Comparison of ENCODE assay signal across 8 cellular contexts in the genomic region with DNA sequence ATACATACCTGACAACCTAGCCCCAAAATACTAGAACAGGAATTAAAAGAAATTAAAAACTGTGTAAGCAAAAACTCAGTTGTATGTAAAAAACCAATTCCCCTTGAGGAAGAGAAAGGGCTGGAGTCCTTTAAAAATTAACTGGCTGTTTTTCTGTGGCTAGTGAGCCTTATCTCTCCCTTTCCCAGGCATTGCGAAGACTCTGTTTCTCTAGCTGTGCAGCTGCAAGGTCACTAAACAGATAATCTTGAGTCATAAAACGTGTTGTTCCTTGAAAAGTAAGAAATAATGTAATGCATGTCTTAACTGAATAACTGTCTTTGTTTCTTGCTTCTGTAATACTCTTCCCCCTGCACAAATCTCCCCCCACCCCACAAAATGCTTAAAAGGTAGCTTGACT. TPM values are rescaled to one million over a fixed set of nuclear protein-coding genes. Genes with fewer than 3 reads are reported as not detected.
DNase-seq lines count a peak whose midpoint lies in the region; ATAC-seq, FAIRE-seq and TF ChIP-seq lines count a peak whose summit lies in the region.
"Not testable (repeated sequence)": the region's sequence is repeated elsewhere in the genome, so short reads cannot be mapped to it uniquely, and the experiment has no call there.
"Had no signal": no experiment of that assay in that cellular context is flagged by ENCODE, and none has a peak within 500 bp of the region (broad histone marks: within the 10 kb centered on the region; RNA-seq: fewer than 3 reads in every experiment).

No MANE protein-coding gene starts in this region.

- 21 to 36% (median 25%) methylated on average over 2 of the region's 2 CpGs for WGBS in adrenal gland, 4 donors
- 30% methylated on average over 2 of the region's 2 CpGs for WGBS in hepatocyte (ENCODE audit: low lambda C conversion rate, missing lambda C conversion rate)
- WGBS in small intestine, 3 donors: 14 to 52% (median 30%) methylated on average over 2 of the region's 2 CpGs

- intact Hi-C loops in HCT116 (cut with micrococcal nuclease); adrenal gland (cut with DNase I): not testable (repeated sequence)

- not testable (repeated sequence) for H3K4me1 ChIP-seq in HCT116 (ENCODE audit: control insufficient read depth in 1 of 2, insufficient read depth in 2 of 2, low read length in 2 of 2); small intestine (ENCODE audit: control insufficient read depth in 2 of 2, insufficient read depth in 1 of 2, low read depth in 1 of 2, low read length in 1 of 2)
- H3K4me1 ChIP-seq in adrenal gland (replicated peaks in 1 of 2): peaks cover 25 to 27% of the 10 kb centered on the region in 2 donors
- peaks cover 22 to 38% of the 10 kb centered on the region in 2 donors for H3K4me1 ChIP-seq in duodenal mucosa (ENCODE audit: control insufficient read depth in 1 of 2, insufficient read depth in 2 of 2, low read length in 2 of 2)
- H3K4me1 ChIP-seq in hepatocyte (ENCODE audit: insufficient read depth): peaks cover 22% of the 10 kb centered on the region
- peaks cover 22 to 28% of the 10 kb centered on the region in 2 donors for H3K4me1 ChIP-seq in mucosa of rectum (ENCODE audit: control insufficient read depth in 2 of 2, insufficient read depth in 2 of 2, low read length in 2 of 2)

- not testable (repeated sequence) for H3K27me3 ChIP-seq in HCT116 (ENCODE audit: insufficient read depth, low read length); adrenal gland; duodenal mucosa (ENCODE audit: control insufficient read depth in 1 of 2, insufficient read depth in 2 of 2, low read length in 2 of 2); hepatocyte; mucosa of rectum (ENCODE audit: control insufficient read depth in 2 of 2, insufficient read depth in 2 of 2, low read length in 2 of 2); small intestine (ENCODE audit: control insufficient read depth in 2 of 2, insufficient read depth in 2 of 2, low read length in 2 of 2)

- not testable (repeated sequence) for TF ChIP-seq POLR2A in HCT116 (IDR thresholded peaks at IDR 0.05; ENCODE audit: borderline replicate concordance, extremely low read depth, insufficient read depth, insufficient read length)
- peak in 1 of 2 donors; percentile 45 for TF ChIP-seq POLR2A in adrenal gland (IDR thresholded peaks at IDR 0.05)

- H2AFZ ChIP-seq in HCT116 (ENCODE audit: low read depth, low read length, poor library complexity, severe bottlenecking); hepatocyte: not testable (repeated sequence)

- not testable (repeated sequence) for TF ChIP-seq CTCF in HCT116 (IDR thresholded peaks at IDR 0.05 in 2 of 3, conservative IDR thresholded peaks at IDR 0.05 in 1 of 3; ENCODE audit: borderline replicate concordance in 1 of 3, insufficient read depth in 1 of 3, low read depth in 2 of 3, low read length in 2 of 3); adrenal gland (IDR thresholded peaks at IDR 0.05); hepatocyte (IDR thresholded peaks at IDR 0.05; ENCODE audit: poor library complexity)

- H3K79me2 ChIP-seq in HCT116 (ENCODE audit: insufficient read depth, low read length): not testable (repeated sequence)
- peaks cover 56% of the 10 kb centered on the region for H3K79me2 ChIP-seq in hepatocyte

- peak overlapping the region; percentile 19; the same call in 1 of the 2 replicates for H3K4me2 ChIP-seq in HCT116 (ENCODE audit: low read length)
- H3K4me2 ChIP-seq in hepatocyte: peak overlapping the region; percentile 47

- CTCF ChIA-PET in HCT116 (lab: Charles Lee): interaction anchor here (2.0 kb wide), 1 partner anchor 30 kb away, joined by 5 read pairs; no protein-coding TSS in a partner anchor

- H3K36me3 ChIP-seq in HCT116 (ENCODE audit: control insufficient read depth in 1 of 2, insufficient read depth in 2 of 2, low read length in 2 of 2); adrenal gland (replicated peaks in 1 of 2); duodenal mucosa (ENCODE audit: control insufficient read depth in 1 of 2, insufficient read depth in 2 of 2, low read length in 2 of 2); hepatocyte (replicated peaks; ENCODE audit: insufficient read depth, low read depth); mucosa of rectum (ENCODE audit: control insufficient read depth in 2 of 2, insufficient read depth in 2 of 2, low read length in 2 of 2); small intestine (ENCODE audit: control insufficient read depth in 2 of 2, insufficient read depth in 2 of 2, low read length in 2 of 2): not testable (repeated sequence)

- POLR2A ChIA-PET in HCT116 (lab: Charles Lee): interaction anchor here (0.6 kb wide), 1 partner anchor 38 kb away, joined by 3 read pairs; no protein-coding TSS in a partner anchor

- H3K27ac ChIP-seq in HCT116 (ENCODE audit: low read depth, low read length); small intestine (ENCODE audit: low read depth in 1 of 2, low read length in 1 of 2): not testable (repeated sequence)
- H3K27ac ChIP-seq in adrenal gland (peak overlapping the region; percentile 17 to 83 (median 74)), duodenal mucosa (ENCODE audit: low read depth, low read length) (peak overlapping the region; percentile 42), hepatocyte (peak overlapping the region; percentile 42), mucosa of rectum (ENCODE audit: low read depth in 2 of 2, low read length in 2 of 2) (peak overlapping the region; percentile 56 to 65)

- DNase-seq in HCT116 (ENCODE audit: low read depth, low spot score); hepatocyte (ENCODE audit: low spot score): not testable (repeated sequence)
- peak in 4 of 7 donors; percentile 16 to 50 (median 28) for DNase-seq in adrenal gland
- peak; percentile 43 for DNase-seq in small intestine

- not testable (repeated sequence) for ATAC-seq in HCT116

- H3K9me3 ChIP-seq in HCT116 (ENCODE audit: control insufficient read depth in 1 of 2, insufficient read depth in 1 of 2, low read depth in 1 of 2, low read length in 2 of 2); adrenal gland (replicated peaks in 1 of 3); duodenal mucosa (ENCODE audit: control insufficient read depth in 1 of 2, low read length in 2 of 2); hepatocyte (ENCODE audit: low read depth); mucosa of rectum (ENCODE audit: control insufficient read depth in 2 of 2, low read length in 2 of 2); small intestine (ENCODE audit: control insufficient read depth, low read depth): not testable (repeated sequence)

- not testable (repeated sequence) for BruUV-seq in HCT116 (replicated peaks; lab: Mats Ljungman, UMichigan)

- H3K9ac ChIP-seq in HCT116 (ENCODE audit: low read length); duodenal mucosa (ENCODE audit: low read depth in 1 of 2, low read length in 2 of 2): not testable (repeated sequence)
- peak overlapping the region in 1 of 2 donors; percentile 48 for H3K9ac ChIP-seq in mucosa of rectum (ENCODE audit: low read depth in 1 of 2, low read length in 2 of 2)

- H4K20me1 ChIP-seq in HCT116 (ENCODE audit: insufficient read depth); hepatocyte (ENCODE audit: insufficient read depth, poor library complexity, severe bottlenecking): not testable (repeated sequence)

- not testable (repeated sequence) for H3K9me2 ChIP-seq in HCT116 (ENCODE audit: insufficient read depth); hepatocyte (replicated peaks; ENCODE audit: insufficient read depth)

- FAIRE-seq in small intestine (lab: Jason Lieb, UNC): not testable (repeated sequence)

- not testable (repeated sequence) for H3K4me3 ChIP-seq in HCT116 (replicated peaks in 1 of 2; ENCODE audit: low read depth in 1 of 2, low read length in 2 of 2); adrenal gland; duodenal mucosa (ENCODE audit: low read depth in 1 of 2, low read length in 2 of 2); hepatocyte; mucosa of rectum (ENCODE audit: low read length in 2 of 2); small intestine (ENCODE audit: low read depth in 1 of 2, low read length in 2 of 2)

- TF ChIP-seq RAD21 in HCT116 (IDR thresholded peaks at IDR 0.05; ENCODE audit: low read depth): not testable (repeated sequence)

- RAD21 ChIA-PET in HCT116 (lab: Charles Lee; ENCODE audit: low non-redundant PET in 1 of 2, low total read pairs in 2 of 2, uncharacterized antibody in 2 of 2, unreplicated experiment in 2 of 2): not testable (repeated sequence)

RNA-seq across cellular contexts. Expression of a gene that starts 5.9 kb away (rescaled TPM):
- total RNA-seq in HCT116 (2021; ENCODE audit: unreplicated experiment) (1.2 TPM), adrenal gland (10 to 100 TPM in 7 of 8 donors, 1 to 10 TPM in 1; 2.9 to 43.1 (median 20.1) TPM), hepatocyte (3.4 and 4.8 TPM in 2 replicates)
- polyA plus RNA-seq in HCT116 (2012): 2.1 and 3.1 TPM in 2 replicates
- polyA plus RNA-seq in adrenal gland (10 to 100 TPM in 2 of 3 donors, 1 to 10 TPM in 1; 9.9 to 20.8 (median 18.5) TPM), hepatocyte (9.5 and 15.7 TPM in 2 replicates), small intestine (10 to 100 TPM in 2 of 3 donors, 1 to 10 TPM in 1; 9.5 to 44.1 (median 19.7) TPM)
- total RNA-seq: H7 had no signal
- polyA plus RNA-seq: AG04450 had no signal
